In genomic region chr4:44908565-44908964, GRCh38 we compare ENCODE assay signal across 21 cellular contexts.
DNase-seq lines count a peak whose midpoint lies in the region; ATAC-seq, FAIRE-seq and TF ChIP-seq lines count a peak whose summit lies in the region.
"Had no signal": no experiment of that assay in that cellular context is flagged by ENCODE, and none has a peak within 500 bp of the region (broad histone marks: within the 10 kb centered on the region; RNA-seq: fewer than 3 reads in every experiment).

No MANE protein-coding gene starts in this region.

- H3K9ac ChIP-seq in HepG2 (ENCODE audit: insufficient read depth, low read depth, low read length) (no peak overlapping the region), SK-N-MC (ENCODE audit: insufficient read length) (no peak overlapping the region)
- H3K9ac ChIP-seq: BLaER1 treated with 17β-estradiol and CSF1 and Interleukin-3, amounts not matched to agents 10 nM and 100 nM had no signal

- CTCF ChIA-PET in HepG2 (lab: Yijun Ruan, JAX; ENCODE audit: low intra/inter-chr PET ratio, low total read pairs), result no interaction called here

- H4K20me1 ChIP-seq in HepG2 (ENCODE audit: insufficient read depth, low read length), result no peaks in the 10 kb centered on the region
- H4K20me1 ChIP-seq: BLaER1 treated with 17β-estradiol and CSF1 and Interleukin-3, amounts not matched to agents 10 nM and 100 nM had no signal

- DNase-seq in HepG2 (ENCODE audit: low spot score), result no peak
- no peak for DNase-seq in right lobe of liver
- no peak for DNase-seq in SK-N-MC (ENCODE audit: low read depth, low spot score)
- DNase-seq in GM19239 (ENCODE audit: insufficient read length, low spot score), result no peak
- DNase-seq in HUDEP-2 (lab: John Stamatoyannopoulos, UW; ENCODE audit: unreplicated experiment in 76 of 76), result no peak
- DNase-seq: AML-193; Caco-2; Calu3; CD4-positive, alpha-beta T cell; CD8-positive, alpha-beta T cell; DMS 273 treated with DMSO at 0.1 percent for 48 hours; DMS153; DMS53; DMS79 treated with DMSO at 0.1 percent for 48 hours; GF-D8 had no signal

- ATAC-seq in HepG2, result no peak
- ATAC-seq in right lobe of liver, result no peak
- ATAC-seq: A549; CD8-positive, alpha-beta T cell had no signal

- H3K79me2 ChIP-seq in HepG2 (ENCODE audit: insufficient read depth, low read length), result no peaks in the 10 kb centered on the region

- TF ChIP-seq POLR2A in HepG2 (IDR thresholded peaks at IDR 0.05; ENCODE audit: insufficient read depth in 1 of 2, low read depth in 2 of 2, low read length in 2 of 2) (no peak), right lobe of liver (IDR thresholded peaks at IDR 0.05) (no peak)

- no peak overlapping the region for H3K4me2 ChIP-seq in HepG2 (ENCODE audit: low read depth, low read length)
- H3K4me2 ChIP-seq: A549; BLaER1 treated with 17β-estradiol and CSF1 and Interleukin-3, amounts not matched to agents 10 nM and 100 nM had no signal

- H3K4me3 ChIP-seq in HepG2 (replicated peaks in 1 of 3; ENCODE audit: insufficient read depth in 1 of 3, low read depth in 2 of 3, low read length in 3 of 3) (no peak overlapping the region), right lobe of liver (no peak overlapping the region), SK-N-MC (peak overlapping the region; percentile 41; the same call in 1 of the 2 replicates)
- H3K4me3 ChIP-seq: A549; BLaER1 treated with 17β-estradiol and CSF1 and Interleukin-3, amounts not matched to agents 10 nM and 100 nM had no signal

- TF ChIP-seq EP300 in HepG2 (IDR thresholded peaks at IDR 0.05; ENCODE audit: low read depth in 2 of 2, low read length in 2 of 2), result no peak
- no peak for TF ChIP-seq EP300 in HepG2 (CRISPR knock-in tag; IDR thresholded peaks at IDR 0.05; ENCODE audit: borderline replicate concordance)

- H3K27me3 ChIP-seq in HepG2 (ENCODE audit: control insufficient read depth in 1 of 2, insufficient read depth in 2 of 2, low read length in 2 of 2) (no peaks in the 10 kb centered on the region), right lobe of liver (no peaks in the 10 kb centered on the region)
- H3K27me3 ChIP-seq: BLaER1 treated with 17β-estradiol and CSF1 and Interleukin-3, amounts not matched to agents 10 nM and 100 nM had no signal

- H3K9me3 ChIP-seq in HepG2 (ENCODE audit: low read length), result no peaks in the 10 kb centered on the region
- no peaks in the 10 kb centered on the region for H3K9me3 ChIP-seq in right lobe of liver
- no peaks in the 10 kb centered on the region for H3K9me3 ChIP-seq in SK-N-MC (ENCODE audit: low read depth, low read length)
- H3K9me3 ChIP-seq: A549; BLaER1 treated with 17β-estradiol and CSF1 and Interleukin-3, amounts not matched to agents 10 nM and 100 nM; Caco-2 had no signal

- no peak overlapping the region for H3K27ac ChIP-seq in HepG2 (ENCODE audit: extremely low read length, insufficient read depth, low read length)
- no peak overlapping the region for H3K27ac ChIP-seq in right lobe of liver
- H3K27ac ChIP-seq in SK-N-MC, result no peak overlapping the region
- H3K27ac ChIP-seq: 22Rv1; A549; BLaER1 treated with 17β-estradiol and CSF1 and Interleukin-3, amounts not matched to agents 10 nM and 100 nM; C4-2B had no signal

- H3K4me1 ChIP-seq in HepG2 (ENCODE audit: insufficient read depth, low read length) (no peaks in the 10 kb centered on the region), right lobe of liver (no peaks in the 10 kb centered on the region)
- H3K4me1 ChIP-seq: A549; BLaER1 treated with 17β-estradiol and CSF1 and Interleukin-3, amounts not matched to agents 10 nM and 100 nM; Caco-2 had no signal

- no TSS peak for BruUV-seq in HepG2 (replicated peaks; lab: Mats Ljungman, UMichigan)

- TF ChIP-seq CTCF in HepG2 (CRISPR knock-in tag; IDR thresholded peaks at IDR 0.05) (no peak), right lobe of liver (IDR thresholded peaks at IDR 0.05) (no peak)

- H2AFZ ChIP-seq in HepG2 (ENCODE audit: low read length), result no peak overlapping the region

- POLR2A ChIA-PET in HepG2 (lab: Yijun Ruan, JAX), result no interaction called here

- H3K36me3 ChIP-seq in HepG2 (replicated peaks in 1 of 2; ENCODE audit: control insufficient read depth in 1 of 2, insufficient read depth in 2 of 2, low read length in 2 of 2) (no peaks in the 10 kb centered on the region), right lobe of liver (no peaks in the 10 kb centered on the region), SK-N-MC (ENCODE audit: insufficient read depth, low read length) (no peaks in the 10 kb centered on the region)
- H3K36me3 ChIP-seq: BLaER1 treated with 17β-estradiol and CSF1 and Interleukin-3, amounts not matched to agents 10 nM and 100 nM had no signal

- in situ Hi-C loops in HepG2 (cut with HindIII; ENCODE audit: extremely low pct_ligation_motif_present, low pct_unique_long_range_greater_than_20kb), result no loop called here

- intact Hi-C loops in HepG2 (cut with micrococcal nuclease; ENCODE audit: unreplicated experiment) (no loop called here), right lobe of liver (cut with DNase I) (no loop called here)

- no peak for TF ChIP-seq RAD21 in HepG2 (CRISPR knock-in tag; IDR thresholded peaks at IDR 0.05)

- FAIRE-seq in HepG2 (lab: Jason Lieb, UNC) (no peak), GM19239 (lab: Jason Lieb, UNC) (no peak)
- FAIRE-seq: A549, G401.6, GM12891 had no signal

- WGBS in HepG2 (ENCODE audit: low lambda C conversion rate), result 0% methylated on average over 1 of the region's 1 CpG
- 48% methylated on average over 1 of the region's 1 CpG for WGBS in right lobe of liver (ENCODE audit: insufficient coverage, low coverage, low lambda C conversion rate, missing lambda C conversion rate)

TF ChIP-seq in HepG2, 621 proteins besides CTCF, POLR2A, EP300 and RAD21:
- TF ChIP-seq MAFF (IDR thresholded peaks at IDR 0.05; ENCODE audit: low read depth, low read length) (peak; percentile 51), ZBTB44 (CRISPR knock-in tag; IDR thresholded peaks at IDR 0.05) (no peak), ZNF501 (CRISPR knock-in tag; IDR thresholded peaks at IDR 0.05) (no peak), FOXP1 (IDR thresholded peaks at IDR 0.05) (no peak), FOXP1 (CRISPR knock-in tag; IDR thresholded peaks at IDR 0.05) (no peak), MAFK (conservative IDR thresholded peaks at IDR 0.05 in 1 of 2, IDR thresholded peaks at IDR 0.05 in 1 of 2; ENCODE audit: low read length in 2 of 2) (peak; percentile 31 to 74; a peak in 2 of 4 replicates), ZNF577 (CRISPR knock-in tag; IDR thresholded peaks at IDR 0.05; ENCODE audit: borderline replicate concordance, low read depth) (no peak)
